In genomic region chr7:92837214-92837749, GRCh38 we compare ENCODE assay signal across 8 cellular contexts. TPM values are rescaled to one million over a fixed set of nuclear protein-coding genes. Genes with fewer than 3 reads are reported as not detected.
DNase-seq lines count a peak whose midpoint lies in the region; ATAC-seq, FAIRE-seq and TF ChIP-seq lines count a peak whose summit lies in the region.

No MANE protein-coding gene starts in this region.

- DNase-seq in GM06990 (ENCODE audit: extremely low read depth, insufficient read length) (no peak), NCI-H524 treated with DMSO at 0.1 percent for 48 hours (lab: John Stamatoyannopoulos, UW) (peak; percentile 16), bronchial epithelial cell (ENCODE audit: low read depth) (no peak), amniotic stem cell (lab: John Stamatoyannopoulos, UW) (no peak), T-helper 9 cell (no peak)

- ATAC-seq in HG02571 (IDR thresholded peaks at IDR 0.05; ENCODE audit: unreplicated experiment) (no peak), GM18868 (IDR thresholded peaks at IDR 0.05; ENCODE audit: unreplicated experiment) (no peak)

- TF ChIP-seq CTCF in GM06990 (IDR thresholded peaks at IDR 0.05; ENCODE audit: insufficient read depth, low read length, poor library complexity, severe bottlenecking) (no peak), bronchial epithelial cell (IDR thresholded peaks at IDR 0.05; ENCODE audit: insufficient read depth, low read length, severe bottlenecking) (no peak)

- H3K4me1 ChIP-seq in muscle layer of duodenum (ENCODE audit: control insufficient read depth in 1 of 2, insufficient read depth in 2 of 2, low read length in 2 of 2) = no peaks in the 10 kb centered on the region

- no peaks in the 10 kb centered on the region for H3K9me3 ChIP-seq in muscle layer of duodenum (ENCODE audit: control insufficient read depth in 1 of 2, low read length in 2 of 2)

- H3K36me3 ChIP-seq in GM06990 (ENCODE audit: control insufficient read depth, insufficient read depth, low read length) = no peaks in the 10 kb centered on the region; the same call in 1 of the 2 replicates
- H3K36me3 ChIP-seq in bronchial epithelial cell (ENCODE audit: control insufficient read depth, insufficient read depth, low read length) = no peaks in the 10 kb centered on the region
- no peaks in the 10 kb centered on the region for H3K36me3 ChIP-seq in muscle layer of duodenum (ENCODE audit: control insufficient read depth in 1 of 2, insufficient read depth in 2 of 2, low read length in 2 of 2)

- H3K27me3 ChIP-seq in GM06990 (replicated peaks; ENCODE audit: control insufficient read depth, insufficient read depth, low read length) = no peaks in the 10 kb centered on the region
- H3K27me3 ChIP-seq in bronchial epithelial cell (ENCODE audit: control insufficient read depth, insufficient read depth, low read length) = no peaks in the 10 kb centered on the region
- H3K27me3 ChIP-seq in muscle layer of duodenum (ENCODE audit: low read depth, low read length) = no peaks in the 10 kb centered on the region

- no peak overlapping the region for H3K27ac ChIP-seq in muscle layer of duodenum (ENCODE audit: low read length)

- peak overlapping the region; percentile 90 for H3K4me3 ChIP-seq in GM06990 (replicated peaks; ENCODE audit: low read depth, low read length)
- H3K4me3 ChIP-seq in bronchial epithelial cell (ENCODE audit: low read depth, low read length) = peak overlapping the region; percentile 59
- H3K4me3 ChIP-seq in muscle layer of duodenum (ENCODE audit: low read depth in 1 of 2, low read length in 2 of 2) = peak overlapping the region; percentile 67 to 96

- no peak for FAIRE-seq in bronchial epithelial cell (lab: Jason Lieb, UNC)

RNA-seq across cellular contexts. Expression of gene CDK6, which starts 0.9 kb away (rescaled TPM):
- total RNA-seq in bronchial epithelial cell = 52.9 and 68.0 TPM in 2 replicates
